ENCODE assay signal across 8 cellular contexts in the genomic region with DNA sequence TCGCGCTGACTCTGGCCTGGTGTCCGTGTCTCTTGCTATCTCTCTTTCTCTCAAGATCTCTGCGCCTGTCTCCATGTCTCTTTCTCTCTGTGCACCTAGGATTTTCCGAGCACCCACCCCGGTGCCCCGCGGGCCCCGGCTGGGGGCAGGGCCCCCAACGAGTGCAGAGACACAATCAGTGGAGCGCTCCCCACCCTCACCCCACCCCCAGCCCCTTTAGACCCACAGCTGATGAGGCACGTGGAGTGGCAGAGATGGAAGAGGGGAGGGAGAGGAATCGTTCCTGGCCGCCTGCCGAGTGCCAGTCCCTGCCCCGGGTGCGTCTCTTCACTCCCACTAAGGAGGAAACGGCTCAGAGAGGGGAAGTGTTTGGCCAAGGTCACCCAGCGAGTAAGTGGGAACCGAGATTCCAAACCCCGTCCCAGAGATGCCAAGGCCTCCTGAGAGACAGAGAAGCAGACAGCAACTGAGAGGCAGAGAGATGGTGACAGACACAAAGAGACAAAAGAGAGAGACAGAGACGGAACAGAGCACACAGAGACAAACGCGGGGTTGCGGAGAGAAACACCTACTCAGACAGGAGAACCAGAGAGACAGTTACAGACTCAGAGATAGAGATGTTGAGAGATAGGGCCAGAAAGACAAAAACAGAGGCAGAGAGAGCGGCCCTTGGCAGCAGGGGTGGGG. TPM values are rescaled to one million over a fixed set of nuclear protein-coding genes. Genes with fewer than 3 reads are reported as not detected.
DNase-seq lines count a peak whose midpoint lies in the region; ATAC-seq and TF ChIP-seq lines count a peak whose summit lies in the region.

No MANE protein-coding gene starts in this region.

- no peaks in the 10 kb centered on the region for H3K9me3 Mint-ChIP-seq in T-helper 1 cell treated with Interleukin-12 subunit alpha and Interleukin-12 subunit beta and Interleukin-4 antibody, amounts not matched to agents 30 μg/mL and 1 μg/mL, for 36 hours
- no peaks in the 10 kb centered on the region for H3K9me3 Mint-ChIP-seq in chondrocyte (ENCODE audit: low read depth)
- no peaks in the 10 kb centered on the region for H3K9me3 Mint-ChIP-seq in stimulated activated effector memory CD8-positive, alpha-beta T cell treated with anti-CD3 and anti-CD28 coated beads, Interleukin-12 subunit alpha, Interleukin-12 subunit beta, amount 100 ng/mL, for 72 hours

- peak overlapping the region; percentile 95 for H3K4me3 Mint-ChIP-seq in T-helper 1 cell treated with Interleukin-12 subunit alpha and Interleukin-12 subunit beta and Interleukin-4 antibody, amounts not matched to agents 30 μg/mL and 1 μg/mL, for 36 hours
- H3K4me3 Mint-ChIP-seq in chondrocyte (ENCODE audit: unreplicated experiment): peak overlapping the region; percentile 85
- H3K4me3 Mint-ChIP-seq in stimulated activated effector memory CD8-positive, alpha-beta T cell treated with anti-CD3 and anti-CD28 coated beads, Interleukin-12 subunit alpha, Interleukin-12 subunit beta, amount 100 ng/mL, for 72 hours: peak overlapping the region; percentile 82

- H3K36me3 Mint-ChIP-seq in T-helper 1 cell treated with Interleukin-12 subunit alpha and Interleukin-12 subunit beta and Interleukin-4 antibody, amounts not matched to agents 30 μg/mL and 1 μg/mL, for 36 hours (ENCODE audit: low read depth): peaks cover 40% of the 10 kb centered on the region
- H3K36me3 Mint-ChIP-seq in chondrocyte (ENCODE audit: low read depth): peaks cover 3% of the 10 kb centered on the region
- H3K36me3 Mint-ChIP-seq in stimulated activated effector memory CD8-positive, alpha-beta T cell treated with anti-CD3 and anti-CD28 coated beads, Interleukin-12 subunit alpha, Interleukin-12 subunit beta, amount 100 ng/mL, for 72 hours: peaks cover 52% of the 10 kb centered on the region

- TF ChIP-seq CTCF in chondrocyte (IDR thresholded peaks at IDR 0.05): no peak

- H3K4me1 Mint-ChIP-seq in T-helper 1 cell treated with Interleukin-12 subunit alpha and Interleukin-12 subunit beta and Interleukin-4 antibody, amounts not matched to agents 30 μg/mL and 1 μg/mL, for 36 hours (ENCODE audit: low read depth): peaks cover 47% of the 10 kb centered on the region
- H3K4me1 Mint-ChIP-seq in chondrocyte (ENCODE audit: low read depth): peaks cover 73% of the 10 kb centered on the region
- peaks cover 61% of the 10 kb centered on the region for H3K4me1 Mint-ChIP-seq in stimulated activated effector memory CD8-positive, alpha-beta T cell treated with anti-CD3 and anti-CD28 coated beads, Interleukin-12 subunit alpha, Interleukin-12 subunit beta, amount 100 ng/mL, for 72 hours

- ATAC-seq in left lobe of liver (peak; percentile 21), HG03196 (IDR thresholded peaks at IDR 0.05; ENCODE audit: unreplicated experiment) (no peak)
- ATAC-seq in stimulated activated effector memory CD8-positive, alpha-beta T cell treated with anti-CD3 and anti-CD28 coated beads, Interleukin-12 subunit alpha, Interleukin-12 subunit beta, amount 100 ng/mL, for 72 hours: peak; percentile 63

- peak overlapping the region; percentile 94 for H3K27ac Mint-ChIP-seq in T-helper 1 cell treated with Interleukin-12 subunit alpha and Interleukin-12 subunit beta and Interleukin-4 antibody, amounts not matched to agents 30 μg/mL and 1 μg/mL, for 36 hours
- H3K27ac Mint-ChIP-seq in chondrocyte (ENCODE audit: unreplicated experiment): peak overlapping the region; percentile 95
- H3K27ac Mint-ChIP-seq in stimulated activated effector memory CD8-positive, alpha-beta T cell treated with anti-CD3 and anti-CD28 coated beads, Interleukin-12 subunit alpha, Interleukin-12 subunit beta, amount 100 ng/mL, for 72 hours: peak overlapping the region; percentile 78

- peak; percentile 76 for DNase-seq in activated effector memory CD4-positive, alpha-beta T cell treated with anti-CD3 and anti-CD28 coated beads, Interleukin-2, amount 50 U/mL, for 16 hours
- no peak for DNase-seq in activated effector memory CD4-positive, alpha-beta T cell treated with Interleukin-2 at 50 U/mL for 16 hours
- DNase-seq in HuH-7 (ENCODE audit: low spot score) (peak; percentile 57), chondrocyte (ENCODE audit: low spot score) (no peak), left lobe of liver (ENCODE audit: low spot score) (peak; percentile 77)
- DNase-seq in stimulated activated effector memory CD8-positive, alpha-beta T cell treated with anti-CD3 and anti-CD28 coated beads, Interleukin-12 subunit alpha, Interleukin-12 subunit beta, amount 100 ng/mL, for 72 hours (ENCODE audit: low spot score in 2 of 2): peak; percentile 39 to 82

- H3K27me3 Mint-ChIP-seq in T-helper 1 cell treated with Interleukin-12 subunit alpha and Interleukin-12 subunit beta and Interleukin-4 antibody, amounts not matched to agents 30 μg/mL and 1 μg/mL, for 36 hours (ENCODE audit: low read depth): no peaks in the 10 kb centered on the region
- H3K27me3 Mint-ChIP-seq in chondrocyte (ENCODE audit: low read depth): no peaks in the 10 kb centered on the region

RNA-seq across cellular contexts. Expression of a gene that starts 0.6 kb away (rescaled TPM):
- total RNA-seq in chondrocyte: 9.2 to 14.9 TPM (median 11.8 TPM) in 3 replicates
- 30.8 TPM for total RNA-seq in left lobe of liver

RNA-seq across cellular contexts. Expression of a gene that starts 29.8 kb away (rescaled TPM):
- total RNA-seq in chondrocyte: not detected in 3 replicates
- 14.0 TPM for total RNA-seq in left lobe of liver

RNA-seq across cellular contexts. Expression of a gene that starts 48.9 kb away (rescaled TPM):
- total RNA-seq in chondrocyte (not detected in 3 replicates), left lobe of liver (not detected)

Comparison
In these comparisons a context has a peak if more than half of its experiments do, and no peak if none do; other contexts are left out.
1. DNase-seq: peak in activated effector memory CD4-positive, alpha-beta T cell treated with anti-CD3 and anti-CD28 coated beads, Interleukin-2, amount 50 U/mL, for 16 hours (single experiment), HuH-7 (single experiment), left lobe of liver (single experiment) and stimulated activated effector memory CD8-positive, alpha-beta T cell treated with anti-CD3 and anti-CD28 coated beads, Interleukin-12 subunit alpha, Interleukin-12 subunit beta, amount 100 ng/mL, for 72 hours (2 of 2); none in activated effector memory CD4-positive, alpha-beta T cell treated with Interleukin-2 at 50 U/mL for 16 hours (single experiment) and chondrocyte (single experiment).
2. RNA of a gene that starts 29.8 kb away (total RNA-seq): 14.0 TPM in left lobe of liver (single experiment); not detected in chondrocyte; every median in the first group is over 10 times any median in the second.
3. Peak in every context shown above with its lines, with median percentiles within 50 percentile points of each other: H3K27ac Mint-ChIP-seq and H3K4me3 Mint-ChIP-seq.